Comparison of ENCODE assay signal across 10 cellular contexts in genomic region chr10:91201213-91201996, GRCh38. TPM values are rescaled to one million over a fixed set of nuclear protein-coding genes. Genes with fewer than 3 reads are reported as not detected.
A peak's percentile ranks its signal among the peaks of the same experiment; 100 is the strongest.
DNase-seq lines count a peak whose midpoint lies in the region; ATAC-seq and TF ChIP-seq lines count a peak whose summit lies in the region.
"Had no signal": no experiment of that assay in that cellular context is flagged by ENCODE, and none has a peak within 500 bp of the region (broad histone marks: within the 10 kb centered on the region; RNA-seq: fewer than 3 reads in every experiment).

No MANE protein-coding gene starts in this region.

- no peaks in the 10 kb centered on the region for H3K27me3 Mint-ChIP-seq in CD4-positive, alpha-beta T cell
- H3K27me3 Mint-ChIP-seq: dendritic cell treated with granulocyte-macrophage colony-stimulating factor and Interleukin-4, amounts not matched to agents 40 ng/mL and 50 ng/mL, for 4 days had no signal

- H3K27ac Mint-ChIP-seq in CD4-positive, alpha-beta T cell = peak overlapping the region; percentile 80
- H3K27ac Mint-ChIP-seq: dendritic cell treated with granulocyte-macrophage colony-stimulating factor and Interleukin-4, amounts not matched to agents 40 ng/mL and 50 ng/mL, for 4 days had no signal

- peak; percentile 71 for ATAC-seq in CD4-positive, alpha-beta T cell (ENCODE audit: poor library complexity)
- peak; percentile 43 for ATAC-seq in GM19438 (IDR thresholded peaks at IDR 0.05; ENCODE audit: low read depth, unreplicated experiment)
- ATAC-seq in HG02623 (IDR thresholded peaks at IDR 0.05; ENCODE audit: unreplicated experiment) = no peak

- no peak overlapping the region for H3K4me3 ChIP-seq in Jurkat, Clone E6-1 (ENCODE audit: low read length)
- H3K4me3 ChIP-seq in choroid plexus epithelial cell (ENCODE audit: low read depth, low read length) = no peak overlapping the region

- H3K4me1 Mint-ChIP-seq in CD4-positive, alpha-beta T cell (ENCODE audit: low read depth) = peaks cover 85% of the 10 kb centered on the region

- H3K27me3 ChIP-seq in CD4-positive, alpha-beta T cell (ENCODE audit: control insufficient read depth, insufficient read depth, low read length) = no peaks in the 10 kb centered on the region

- peak in 1 of 10 experiments; percentile 20 for DNase-seq in CD4-positive, alpha-beta T cell
- DNase-seq in Jurkat, Clone E6-1 (ENCODE audit: low read depth, low spot score) = peak; percentile 55
- DNase-seq in choroid plexus epithelial cell (ENCODE audit: low read depth) (peak; percentile 62), NCI-H774 (lab: John Stamatoyannopoulos, UW) (no peak), activated gamma-delta T cell (lab: John Stamatoyannopoulos, UW) (no peak), amygdala (lab: John Stamatoyannopoulos, UW) (no peak)
- DNase-seq: mesenchymal stem cell had no signal

- peak overlapping the region; percentile 65 for H3K4me3 Mint-ChIP-seq in CD4-positive, alpha-beta T cell
- H3K4me3 Mint-ChIP-seq: dendritic cell treated with granulocyte-macrophage colony-stimulating factor and Interleukin-4, amounts not matched to agents 40 ng/mL and 50 ng/mL, for 4 days had no signal

- TF ChIP-seq CTCF in CD4-positive, alpha-beta T cell (IDR thresholded peaks at IDR 0.05) = no peak
- no peak for TF ChIP-seq CTCF in choroid plexus epithelial cell (conservative IDR thresholded peaks at IDR 0.05; ENCODE audit: low read depth, low read length)

- H3K9me3 ChIP-seq in CD4-positive, alpha-beta T cell (ENCODE audit: control insufficient read depth, low read length) = no peaks in the 10 kb centered on the region

- intact Hi-C loops in CD4-positive, alpha-beta T cell (cut with DNase I, micrococcal nuclease) = loop anchor here in 1 of 2 experiments (2.0 kb wide), 2 partner anchors 19 to 39 kb away; partner anchors contain the start of gene PCGF5

- no peaks in the 10 kb centered on the region for H3K9me3 Mint-ChIP-seq in CD4-positive, alpha-beta T cell
- H3K9me3 Mint-ChIP-seq: dendritic cell treated with granulocyte-macrophage colony-stimulating factor and Interleukin-4, amounts not matched to agents 40 ng/mL and 50 ng/mL, for 4 days had no signal

- peak overlapping the region; percentile 57 for H3K27ac ChIP-seq in CD4-positive, alpha-beta T cell (ENCODE audit: low read depth, low read length)

- POLR2A ChIA-PET in CD4-positive, alpha-beta T cell (lab: Charles Lee) = interaction anchor here (0.7 to 3.0 kb wide), 10 partner anchors 8 to 597 kb away, joined by 3 to 45 read pairs (median 4); partner anchors contain the start of genes PCGF5 and TNKS2

- CTCF ChIA-PET in CD4-positive, alpha-beta T cell (lab: Charles Lee) = interaction anchor here (1.2 kb wide), 1 partner anchor 15 kb away, joined by 3 read pairs; no protein-coding TSS in a partner anchor

- no peaks in the 10 kb centered on the region for H3K36me3 Mint-ChIP-seq in CD4-positive, alpha-beta T cell (ENCODE audit: low read depth)

RNA-seq across cellular contexts. Expression of gene PCGF5, which starts 19.1 kb away (rescaled TPM):
- 10 to 100 TPM; 57.7 to 58.4 TPM for total RNA-seq in CD4-positive, alpha-beta T cell
- polyA plus RNA-seq in Jurkat, Clone E6-1 (2012; ENCODE audit: insufficient read depth, insufficient read length) = 22.9 TPM

Comparison
In these comparisons a context has a peak if more than half of its experiments do, and no peak if none do; other contexts are left out.
1. DNase-seq: peak in Jurkat, Clone E6-1 (single experiment) and choroid plexus epithelial cell (single experiment); none in NCI-H774 (single experiment), activated gamma-delta T cell (single experiment) and amygdala (0 of 56).